Comparison of ENCODE assay signal across 1 cellular context in genomic region chr19:46745521-46746280, GRCh38.
TF ChIP-seq lines count a peak whose summit lies in the region.

FKRP (plus strand) TSS chr19:46746057; CDS start chr19:46755451, 9,394 bp downstream.

TF ChIP-seq in K562, 482 proteins besides CTCF, POLR2A, EP300 and RAD21 (continued from another document and continues in another):
- TF ChIP-seq MGA (IDR thresholded peaks at IDR 0.05) (no peak), ZNF79 (CRISPR knock-in tag; IDR thresholded peaks at IDR 0.05; ENCODE audit: low read depth) (no peak), ZNF143 (CRISPR knock-in tag; IDR thresholded peaks at IDR 0.05) (no peak), LEF1 (IDR thresholded peaks at IDR 0.05) (no peak), DACH1 (IDR thresholded peaks at IDR 0.05; ENCODE audit: partially characterized antibody) (peak; percentile 24), ZNF311 (CRISPR knock-in tag; IDR thresholded peaks at IDR 0.05) (no peak), ETS2 (tag; IDR thresholded peaks at IDR 0.05; ENCODE audit: borderline replicate concordance, poor library complexity, severe bottlenecking) (no peak), U2AF1 (optimal IDR thresholded peaks at IDR 0.05; ENCODE audit: low read depth, low read length) (no peak), GABPA (tag; conservative IDR thresholded peaks at IDR 0.05; ENCODE audit: low read depth) (peak; percentile 42; the same call in 1 of the 2 replicates), CREM (IDR thresholded peaks at IDR 0.05; ENCODE audit: low read depth) (no peak), SP1 (CRISPR knock-in tag; IDR thresholded peaks at IDR 0.05) (no peak), XRCC3 (IDR thresholded peaks at IDR 0.05) (no peak), RNF2 (IDR thresholded peaks at IDR 0.05) (no peak), TEAD2 (tag; IDR thresholded peaks at IDR 0.05) (no peak), TSC22D4 (tag; IDR thresholded peaks at IDR 0.05) (no peak), CHD7 (IDR thresholded peaks at IDR 0.05; ENCODE audit: low read depth, low read length) (no peak), HINFP (tag; conservative IDR thresholded peaks at IDR 0.05; ENCODE audit: low read depth) (no peak), MAZ (CRISPR knock-in tag; conservative IDR thresholded peaks at IDR 0.05 in 1 of 2, IDR thresholded peaks at IDR 0.05 in 1 of 2) (no peak; a peak in 1 of 4 replicates), SOX6 (IDR thresholded peaks at IDR 0.05) (no peak), ELF2 (CRISPR knock-in tag; IDR thresholded peaks at IDR 0.05) (no peak), HLTF (IDR thresholded peaks at IDR 0.05) (no peak), ZNF668 (CRISPR knock-in tag; IDR thresholded peaks at IDR 0.05) (no peak), TAF1 (IDR thresholded peaks at IDR 0.05; ENCODE audit: control insufficient read depth, extremely low read depth, insufficient read depth, low read length, severe bottlenecking) (peak; percentile 90), ERF (CRISPR knock-in tag; IDR thresholded peaks at IDR 0.05) (no peak), ZNF232 (CRISPR knock-in tag; IDR thresholded peaks at IDR 0.05) (no peak), KDM1A (IDR thresholded peaks at IDR 0.05) (no peak), GTF2E2 (tag; IDR thresholded peaks at IDR 0.05) (no peak), ZZZ3 (IDR thresholded peaks at IDR 0.05) (no peak), CC2D1A (IDR thresholded peaks at IDR 0.05) (no peak), MAX (CRISPR knock-in tag; IDR thresholded peaks at IDR 0.05) (peak; percentile 45; the same call in 1 of the 2 replicates), PURB (CRISPR knock-in tag; IDR thresholded peaks at IDR 0.05; ENCODE audit: low read depth) (no peak), HNRNPL (IDR thresholded peaks at IDR 0.05; ENCODE audit: low read depth, low read length) (no peak), RCOR1 (IDR thresholded peaks at IDR 0.05; ENCODE audit: borderline replicate concordance in 1 of 2, low read depth in 2 of 2, low read length in 2 of 2) (no peak), SRSF3 (IDR thresholded peaks at IDR 0.05; ENCODE audit: insufficient read depth, low read length) (no peak), ZBTB12 (CRISPR knock-in tag; IDR thresholded peaks at IDR 0.05) (no peak), ZNF124 (CRISPR knock-in tag; IDR thresholded peaks at IDR 0.05) (no peak), GTF2A2 (tag; IDR thresholded peaks at IDR 0.05) (0 out of 2 replicates have a peak, but pooled peaks have one; percentile 26)
